9 cellular contexts compared by ENCODE assay signal in genomic region chr2:10297950-10298349, GRCh38. TPM values are rescaled to one million over a fixed set of nuclear protein-coding genes. Genes with fewer than 3 reads are reported as not detected.
A peak's percentile ranks its signal among the peaks of the same experiment; 100 is the strongest.
DNase-seq lines count a peak whose midpoint lies in the region; ATAC-seq, FAIRE-seq and TF ChIP-seq lines count a peak whose summit lies in the region.
"Had no signal": no experiment of that assay in that cellular context is flagged by ENCODE, and none has a peak within 500 bp of the region (broad histone marks: within the 10 kb centered on the region; RNA-seq: fewer than 3 reads in every experiment).

No MANE protein-coding gene starts in this region.

- CTCF ChIA-PET in naive thymus-derived CD4-positive, alpha-beta T cell (lab: Charles Lee): interaction anchor here (1.1 to 1.5 kb wide), 3 partner anchors 27 to 137 kb away, joined by 3 to 9 read pairs (median 6); no protein-coding TSS in a partner anchor

- POLR2A ChIA-PET in naive thymus-derived CD4-positive, alpha-beta T cell (lab: Charles Lee): interaction anchor here (0.6 to 1.5 kb wide), 10 partner anchors 9 to 302 kb away, joined by 3 to 8 read pairs (median 3); no protein-coding TSS in a partner anchor

- H3K4me1 ChIP-seq in naive thymus-derived CD4-positive, alpha-beta T cell (ENCODE audit: control insufficient read depth in 2 of 2, insufficient read depth in 2 of 2, low read length in 2 of 2): peaks cover 23 to 32% of the 10 kb centered on the region in 2 donors
- peaks cover 3% of the 10 kb centered on the region for H3K4me1 ChIP-seq in prostate gland (replicated peaks)

- H3K4me3 Mint-ChIP-seq in T-helper 1 cell treated with Interleukin-12 subunit alpha and Interleukin-12 subunit beta and Interleukin-4 antibody, amounts not matched to agents 30 μg/mL and 1 μg/mL, for 36 hours: peak overlapping the region; percentile 37
- H3K4me3 Mint-ChIP-seq in naive thymus-derived CD4-positive, alpha-beta T cell: peak overlapping the region in 6 of 10 donors; percentile 11 to 65 (median 26)

- DNase-seq in GM04504 (ENCODE audit: low read depth) (peak; percentile 91), bronchial epithelial cell (ENCODE audit: low read depth) (peak; percentile 89), prostate gland (ENCODE audit: low spot score) (no peak)
- peak in 2 of 9 donors; percentile 38 to 53 for DNase-seq in naive thymus-derived CD4-positive, alpha-beta T cell

- intact Hi-C loops in naive thymus-derived CD4-positive, alpha-beta T cell (cut with micrococcal nuclease): no loop called here
- intact Hi-C loops in prostate gland (cut with DNase I): no loop called here

- FAIRE-seq in bronchial epithelial cell (lab: Jason Lieb, UNC): no peak

- H3K4me3 ChIP-seq in bronchial epithelial cell (ENCODE audit: low read depth, low read length) (no peak overlapping the region), prostate gland (no peak overlapping the region)
- no peak overlapping the region for H3K4me3 ChIP-seq in naive thymus-derived CD4-positive, alpha-beta T cell (ENCODE audit: low read length)

- peaks cover 11% of the 10 kb centered on the region for H3K9me3 Mint-ChIP-seq in T-helper 1 cell treated with Interleukin-12 subunit alpha and Interleukin-12 subunit beta and Interleukin-4 antibody, amounts not matched to agents 30 μg/mL and 1 μg/mL, for 36 hours
- peaks cover 0 to 14% (median 6%) of the 10 kb centered on the region in 11 donors for H3K9me3 Mint-ChIP-seq in naive thymus-derived CD4-positive, alpha-beta T cell

- no peak for ATAC-seq in naive thymus-derived CD4-positive, alpha-beta T cell
- ATAC-seq in GM21529 (IDR thresholded peaks at IDR 0.05; ENCODE audit: unreplicated experiment) (no peak), GM18870 (IDR thresholded peaks at IDR 0.05; ENCODE audit: unreplicated experiment) (no peak), HG02678 (IDR thresholded peaks at IDR 0.05; ENCODE audit: unreplicated experiment) (no peak)

- H3K27ac Mint-ChIP-seq in T-helper 1 cell treated with Interleukin-12 subunit alpha and Interleukin-12 subunit beta and Interleukin-4 antibody, amounts not matched to agents 30 μg/mL and 1 μg/mL, for 36 hours: peak overlapping the region; percentile 59
- peak overlapping the region in 7 of 9 donors; percentile 28 to 81 (median 62) for H3K27ac Mint-ChIP-seq in naive thymus-derived CD4-positive, alpha-beta T cell

- H3K36me3 ChIP-seq in bronchial epithelial cell (ENCODE audit: control insufficient read depth, insufficient read depth, low read length): no peaks in the 10 kb centered on the region
- H3K36me3 ChIP-seq in naive thymus-derived CD4-positive, alpha-beta T cell (ENCODE audit: control insufficient read depth in 2 of 3, insufficient read depth in 3 of 3, low read length in 3 of 3): no peaks in the 10 kb centered on the region
- no peaks in the 10 kb centered on the region for H3K36me3 ChIP-seq in prostate gland

- WGBS in prostate gland: 75% methylated on average over 5 of the region's 5 CpGs

- no peaks in the 10 kb centered on the region for H3K27me3 Mint-ChIP-seq in T-helper 1 cell treated with Interleukin-12 subunit alpha and Interleukin-12 subunit beta and Interleukin-4 antibody, amounts not matched to agents 30 μg/mL and 1 μg/mL, for 36 hours (ENCODE audit: low read depth)
- H3K27me3 Mint-ChIP-seq in naive thymus-derived CD4-positive, alpha-beta T cell: peaks cover 0 to 9% (median 0%) of the 10 kb centered on the region in 5 donors

- peak overlapping the region; percentile 22 for H3K27ac ChIP-seq in naive thymus-derived CD4-positive, alpha-beta T cell (ENCODE audit: low read depth, low read length)
- no peak overlapping the region for H3K27ac ChIP-seq in prostate gland
- H3K27ac ChIP-seq: KMS-11 had no signal

- H3K27me3 ChIP-seq in bronchial epithelial cell (ENCODE audit: control insufficient read depth, insufficient read depth, low read length) (no peaks in the 10 kb centered on the region), prostate gland (replicated peaks; ENCODE audit: insufficient read depth) (no peaks in the 10 kb centered on the region)
- H3K27me3 ChIP-seq in naive thymus-derived CD4-positive, alpha-beta T cell (ENCODE audit: control insufficient read depth in 2 of 2, insufficient read depth in 2 of 2, low read length in 2 of 2): no peaks in the 10 kb centered on the region

- peaks cover 0 to 6% (median 0%) of the 10 kb centered on the region in 3 experiments for H3K9me3 ChIP-seq in naive thymus-derived CD4-positive, alpha-beta T cell (ENCODE audit: control insufficient read depth in 2 of 3, low read length in 3 of 3)
- no peaks in the 10 kb centered on the region for H3K9me3 ChIP-seq in prostate gland

- TF ChIP-seq POLR2A in prostate gland (IDR thresholded peaks at IDR 0.05): no peak

- peaks cover 1% of the 10 kb centered on the region for H3K36me3 Mint-ChIP-seq in T-helper 1 cell treated with Interleukin-12 subunit alpha and Interleukin-12 subunit beta and Interleukin-4 antibody, amounts not matched to agents 30 μg/mL and 1 μg/mL, for 36 hours (ENCODE audit: low read depth)
- H3K36me3 Mint-ChIP-seq in naive thymus-derived CD4-positive, alpha-beta T cell: peaks cover 0 to 7% (median 6%) of the 10 kb centered on the region in 5 donors

- peaks cover 38% of the 10 kb centered on the region for H3K4me1 Mint-ChIP-seq in T-helper 1 cell treated with Interleukin-12 subunit alpha and Interleukin-12 subunit beta and Interleukin-4 antibody, amounts not matched to agents 30 μg/mL and 1 μg/mL, for 36 hours (ENCODE audit: low read depth)
- H3K4me1 Mint-ChIP-seq in naive thymus-derived CD4-positive, alpha-beta T cell: peaks cover 22 to 50% (median 45%) of the 10 kb centered on the region in 7 donors

- TF ChIP-seq CTCF in bronchial epithelial cell (IDR thresholded peaks at IDR 0.05; ENCODE audit: insufficient read depth, low read length, severe bottlenecking): no peak
- no peak for TF ChIP-seq CTCF in prostate gland (IDR thresholded peaks at IDR 0.05)

RNA-seq across cellular contexts. Expression of gene HPCAL1, which starts 4.8 kb away (rescaled TPM):
- 9.0 and 10.1 TPM in 2 replicates for total RNA-seq in bronchial epithelial cell
- 10 to 100 TPM; 44.9 to 90.5 (median 65.8) TPM for total RNA-seq in naive thymus-derived CD4-positive, alpha-beta T cell
- polyA plus RNA-seq in naive thymus-derived CD4-positive, alpha-beta T cell: 100 to 1,000 TPM; 105 to 137 TPM
- total RNA-seq in prostate gland: 100 to 1,000 TPM in 1 of 2 donors, 10 to 100 TPM in 1; 22.5 to 203 TPM
